ENCODE assay signal across 9 cellular contexts in the genomic region with DNA sequence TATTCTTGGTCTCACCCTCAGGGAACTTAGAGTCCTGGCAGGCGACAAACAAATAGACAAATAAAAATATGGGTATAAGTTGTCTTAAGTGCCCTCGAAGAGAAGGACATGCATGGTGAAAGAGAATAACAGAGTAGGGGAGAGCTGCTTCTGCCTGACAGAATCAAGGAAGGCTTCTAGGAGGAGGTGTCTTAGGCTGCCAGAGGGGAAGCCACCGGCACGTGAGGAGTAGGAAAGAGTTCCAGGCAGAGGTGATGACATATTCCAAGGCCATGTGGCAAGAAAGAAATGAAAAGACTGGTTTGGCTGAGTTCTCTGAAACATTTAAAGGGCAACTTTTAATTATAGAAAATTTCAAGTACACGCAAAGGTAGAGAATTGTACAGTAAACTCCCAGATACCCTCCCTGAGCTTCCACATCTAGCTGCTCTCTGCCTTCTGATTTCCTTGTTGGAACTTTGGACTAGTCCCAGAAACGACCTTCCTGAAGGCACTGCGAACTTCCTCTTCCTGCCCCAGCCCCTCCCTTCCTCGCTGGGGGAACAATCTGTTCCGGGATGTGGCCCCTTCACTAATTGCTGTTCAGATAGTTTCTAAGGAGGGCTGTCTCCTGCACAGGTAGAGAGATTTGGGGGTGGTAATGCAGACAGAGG.
DNase-seq lines count a peak whose midpoint lies in the region; ATAC-seq and TF ChIP-seq lines count a peak whose summit lies in the region.
"Had no signal": no experiment of that assay in that cellular context is flagged by ENCODE, and none has a peak within 500 bp of the region (broad histone marks: within the 10 kb centered on the region; RNA-seq: fewer than 3 reads in every experiment).

No MANE protein-coding gene starts in this region.

- peaks cover 0 to 2% of the 10 kb centered on the region in 2 donors for H3K36me3 Mint-ChIP-seq in activated T-cell treated with anti-CD3 and anti-CD28 coated beads, Interleukin-2, amount 50 U/mL, for 72 hours (ENCODE audit: insufficient read depth in 2 of 2)
- H3K36me3 Mint-ChIP-seq in activated T-helper 2 cell treated with anti-CD3 and anti-CD28 coated beads, Interferon-gamma antibody, Interleukin-2, Interleukin-4, amounts not matched to agents 10 μg/mL and 5 μg/mL and 100 μg/mL, durations not matched to agents 14 hours and 24 hours and 36 hours (ENCODE audit: low read depth): no peaks in the 10 kb centered on the region
- H3K36me3 Mint-ChIP-seq: type B pancreatic cell had no signal

- peak overlapping the region; percentile 41 to 86 (median 65) for H3K27ac ChIP-seq in upper lobe of left lung

- in situ Hi-C loops in KBM-7 (cut with MboI; ENCODE audit: low pct_unique_long_range_greater_than_20kb, low sequenced_read_pairs): loop anchor here (25.0 kb wide), 1 partner anchor 592 kb away; a partner anchor contains a TSS

- no peak for ATAC-seq in activated T-cell treated with anti-CD3 and anti-CD28 coated beads, Interleukin-2, amount 50 U/mL, for 72 hours (replicated peaks in 1 of 2)
- peak; percentile 41 to 53 for ATAC-seq in upper lobe of left lung (ENCODE audit: low FRiP score in 2 of 2)

- H3K27me3 ChIP-seq in upper lobe of left lung: no peaks in the 10 kb centered on the region

- H3K27ac Mint-ChIP-seq in activated T-cell treated with anti-CD3 and anti-CD28 coated beads, Interleukin-2, amount 50 U/mL, for 72 hours: no peak overlapping the region
- H3K27ac Mint-ChIP-seq in activated T-helper 2 cell treated with anti-CD3 and anti-CD28 coated beads, Interferon-gamma antibody, Interleukin-2, Interleukin-4, amounts not matched to agents 10 μg/mL and 5 μg/mL and 100 μg/mL, durations not matched to agents 14 hours and 24 hours and 36 hours: no peak overlapping the region
- H3K27ac Mint-ChIP-seq: type B pancreatic cell had no signal

- no peaks in the 10 kb centered on the region for H3K9me3 Mint-ChIP-seq in activated T-cell treated with anti-CD3 and anti-CD28 coated beads, Interleukin-2, amount 50 U/mL, for 72 hours
- H3K9me3 Mint-ChIP-seq in activated T-helper 2 cell treated with anti-CD3 and anti-CD28 coated beads, Interferon-gamma antibody, Interleukin-2, Interleukin-4, amounts not matched to agents 10 μg/mL and 5 μg/mL and 100 μg/mL, durations not matched to agents 14 hours and 24 hours and 36 hours: no peaks in the 10 kb centered on the region
- H3K9me3 Mint-ChIP-seq: type B pancreatic cell had no signal

- intact Hi-C loops in activated T-helper 2 cell treated with anti-CD3 and anti-CD28 coated beads, Interferon-gamma antibody, Interleukin-2, Interleukin-4, amounts not matched to agents 10 μg/mL and 5 μg/mL and 100 μg/mL, durations not matched to agents 14 hours and 24 hours and 36 hours (cut with micrococcal nuclease): loop anchor here (5.0 kb wide), 3 partner anchors 252 to 1202 kb away; no protein-coding TSS in a partner anchor

- H3K27me3 Mint-ChIP-seq in activated T-cell treated with anti-CD3 and anti-CD28 coated beads, Interleukin-2, amount 50 U/mL, for 72 hours (ENCODE audit: low read depth): peaks cover 21% of the 10 kb centered on the region
- H3K27me3 Mint-ChIP-seq in activated T-helper 2 cell treated with anti-CD3 and anti-CD28 coated beads, Interferon-gamma antibody, Interleukin-2, Interleukin-4, amounts not matched to agents 10 μg/mL and 5 μg/mL and 100 μg/mL, durations not matched to agents 14 hours and 24 hours and 36 hours (ENCODE audit: low read depth): peaks cover 7% of the 10 kb centered on the region

- TF ChIP-seq EP300 in upper lobe of left lung (IDR thresholded peaks at IDR 0.05): peak; percentile 57 to 95 (median 92)

- H3K4me1 ChIP-seq in upper lobe of left lung: peaks cover 0 to 14% (median 12%) of the 10 kb centered on the region in 4 donors

- peak overlapping the region; percentile 25 to 49 for H3K4me3 Mint-ChIP-seq in activated T-cell treated with anti-CD3 and anti-CD28 coated beads, Interleukin-2, amount 50 U/mL, for 72 hours
- peak overlapping the region; percentile 13 for H3K4me3 Mint-ChIP-seq in activated T-helper 2 cell treated with anti-CD3 and anti-CD28 coated beads, Interferon-gamma antibody, Interleukin-2, Interleukin-4, amounts not matched to agents 10 μg/mL and 5 μg/mL and 100 μg/mL, durations not matched to agents 14 hours and 24 hours and 36 hours (ENCODE audit: low read depth)
- H3K4me3 Mint-ChIP-seq: type B pancreatic cell had no signal

- peak overlapping the region in 2 of 4 donors; percentile 12 to 33 for H3K4me3 ChIP-seq in upper lobe of left lung

- no peak for DNase-seq in activated T-cell treated with anti-CD3 and anti-CD28 coated beads, Interleukin-2, amount 50 U/mL, for 72 hours
- no peak for DNase-seq in activated T-cell treated with anti-CD3 and anti-CD28 coated beads, Interleukin-2, amount 50 U/mL, for 1 hour
- DNase-seq in activated T-helper 2 cell treated with anti-CD3 and anti-CD28 coated beads, Interferon-gamma antibody, Interleukin-2, Interleukin-4, amounts not matched to agents 10 μg/mL and 5 μg/mL and 100 μg/mL, durations not matched to agents 14 hours and 24 hours and 36 hours (ENCODE audit: low spot score): no peak
- DNase-seq in kidney tubule cell (ENCODE audit: low spot score) (peak; percentile 7), upper lobe of left lung (peak in 1 of 2 donors; percentile 39), NCI-H2029 (lab: John Stamatoyannopoulos, UW) (no peak), NCI-H82 treated with DMSO at 0.1 percent for 48 hours (lab: John Stamatoyannopoulos, UW; ENCODE audit: unreplicated experiment) (no peak), KBM-7 (no peak)

- no peaks in the 10 kb centered on the region for H3K9me3 ChIP-seq in upper lobe of left lung

- TF ChIP-seq CTCF in upper lobe of left lung (IDR thresholded peaks at IDR 0.05): no peak

- WGBS in upper lobe of left lung, 2 donors: 47 to 49% methylated on average over 9 of the region's 9 CpGs

- H3K4me1 Mint-ChIP-seq in activated T-cell treated with anti-CD3 and anti-CD28 coated beads, Interleukin-2, amount 50 U/mL, for 72 hours (ENCODE audit: low read depth): peaks cover 8% of the 10 kb centered on the region
- peaks cover 2% of the 10 kb centered on the region for H3K4me1 Mint-ChIP-seq in activated T-helper 2 cell treated with anti-CD3 and anti-CD28 coated beads, Interferon-gamma antibody, Interleukin-2, Interleukin-4, amounts not matched to agents 10 μg/mL and 5 μg/mL and 100 μg/mL, durations not matched to agents 14 hours and 24 hours and 36 hours (ENCODE audit: low read depth)

- no peak for TF ChIP-seq POLR2A in upper lobe of left lung (IDR thresholded peaks at IDR 0.05)

- peaks cover 0 to 17% (median 0%) of the 10 kb centered on the region in 4 donors for H3K36me3 ChIP-seq in upper lobe of left lung

Comparison
In these comparisons a context has a peak if more than half of its experiments do, and no peak if none do; other contexts are left out.
1. ATAC-seq: peak in upper lobe of left lung (2 of 2); none in activated T-cell treated with anti-CD3 and anti-CD28 coated beads, Interleukin-2, amount 50 U/mL, for 72 hours (0 of 2).